Comparison of ENCODE assay signal across 8 cellular contexts in genomic region chr11:65279713-65280459, GRCh38. TPM values are rescaled to one million over a fixed set of nuclear protein-coding genes. Genes with fewer than 3 reads are reported as not detected.
DNase-seq lines count a peak whose midpoint lies in the region; ATAC-seq and TF ChIP-seq lines count a peak whose summit lies in the region.

No MANE protein-coding gene starts in this region.

- POLR2A ChIA-PET in MCF 10A (lab: Yijun Ruan, JAX) = interaction anchor here (1.2 to 9.7 kb wide), 3 partner anchors 18 to 199 kb away, joined by 3 to 143 read pairs (median 3); partner anchors contain the start of genes CDC42EP2 and POLA2

- peaks cover 18% of the 10 kb centered on the region for H3K4me1 Mint-ChIP-seq in MCF 10A (ENCODE audit: insufficient read depth, unreplicated experiment)
- H3K4me1 Mint-ChIP-seq in activated naive CD8-positive, alpha-beta T cell treated with anti-CD3 and anti-CD28 coated beads for 36 hours = peaks cover 18% of the 10 kb centered on the region
- peaks cover 21% of the 10 kb centered on the region for H3K4me1 Mint-ChIP-seq in stimulated activated naive CD8-positive, alpha-beta T cell treated with anti-CD3 and anti-CD28 coated beads, Interleukin-15, amount 100 ng/mL, for 72 hours

- H3K9me3 Mint-ChIP-seq in MCF 10A (ENCODE audit: unreplicated experiment) = no peaks in the 10 kb centered on the region
- H3K9me3 Mint-ChIP-seq in activated naive CD8-positive, alpha-beta T cell treated with anti-CD3 and anti-CD28 coated beads for 36 hours = no peaks in the 10 kb centered on the region
- no peaks in the 10 kb centered on the region for H3K9me3 Mint-ChIP-seq in stimulated activated naive CD8-positive, alpha-beta T cell treated with anti-CD3 and anti-CD28 coated beads, Interleukin-15, amount 100 ng/mL, for 72 hours

- no peaks in the 10 kb centered on the region for H3K4me1 ChIP-seq in breast epithelium
- peaks cover 0 to 19% (median 14%) of the 10 kb centered on the region in 4 donors for H3K4me1 ChIP-seq in liver (ENCODE audit: control insufficient read depth in 4 of 4, insufficient read depth in 4 of 4, low read length in 3 of 4)

- CTCF ChIA-PET in MCF 10A (lab: Yijun Ruan, JAX) = interaction anchor here (0.7 to 12.7 kb wide), 7 partner anchors 11 to 72 kb away, joined by 3 to 335 read pairs (median 4); partner anchors contain the start of genes CDC42EP2 and DPF2

- BruUV-seq in MCF 10A (replicated peaks; lab: Mats Ljungman, UMichigan) = no TSS peak

- no peak overlapping the region for H3K4me3 Mint-ChIP-seq in MCF 10A (ENCODE audit: unreplicated experiment)
- peak overlapping the region; percentile 35 for H3K4me3 Mint-ChIP-seq in activated naive CD8-positive, alpha-beta T cell treated with anti-CD3 and anti-CD28 coated beads for 36 hours
- no peak overlapping the region for H3K4me3 Mint-ChIP-seq in stimulated activated naive CD8-positive, alpha-beta T cell treated with anti-CD3 and anti-CD28 coated beads, Interleukin-15, amount 100 ng/mL, for 72 hours

- peak overlapping the region; percentile 77 for H3K27ac Mint-ChIP-seq in MCF 10A (ENCODE audit: low read depth, unreplicated experiment)
- H3K27ac Mint-ChIP-seq in activated naive CD8-positive, alpha-beta T cell treated with anti-CD3 and anti-CD28 coated beads for 36 hours = peak overlapping the region; percentile 80
- H3K27ac Mint-ChIP-seq in stimulated activated naive CD8-positive, alpha-beta T cell treated with anti-CD3 and anti-CD28 coated beads, Interleukin-15, amount 100 ng/mL, for 72 hours = peak overlapping the region; percentile 8 to 67

- H3K9ac ChIP-seq in liver (ENCODE audit: low read depth in 1 of 2, low read length in 2 of 2) = no peak overlapping the region

- TF ChIP-seq POLR2A in breast epithelium (IDR thresholded peaks at IDR 0.05) = no peak

- WGBS in liver = 72% methylated on average over 5 of the region's 5 CpGs

- no peaks in the 10 kb centered on the region for H3K27me3 ChIP-seq in breast epithelium
- no peaks in the 10 kb centered on the region for H3K27me3 ChIP-seq in liver (ENCODE audit: control insufficient read depth in 4 of 4, insufficient read depth in 4 of 4, low read length in 3 of 4)

- TF ChIP-seq RAD21 in liver (IDR thresholded peaks at IDR 0.05) = no peak

- H3K27me3 Mint-ChIP-seq in MCF 10A (ENCODE audit: insufficient read depth, unreplicated experiment) = no peaks in the 10 kb centered on the region
- H3K27me3 Mint-ChIP-seq in activated naive CD8-positive, alpha-beta T cell treated with anti-CD3 and anti-CD28 coated beads for 36 hours = no peaks in the 10 kb centered on the region
- no peaks in the 10 kb centered on the region for H3K27me3 Mint-ChIP-seq in stimulated activated naive CD8-positive, alpha-beta T cell treated with anti-CD3 and anti-CD28 coated beads, Interleukin-15, amount 100 ng/mL, for 72 hours

- TF ChIP-seq CTCF in MCF 10A (IDR thresholded peaks at IDR 0.05; ENCODE audit: unreplicated experiment) (no peak), breast epithelium (IDR thresholded peaks at IDR 0.05) (no peak), liver (IDR thresholded peaks at IDR 0.05; ENCODE audit: low read depth, low read length, missing input control) (no peak)

- peaks cover 4% of the 10 kb centered on the region for H3K36me3 ChIP-seq in breast epithelium
- H3K36me3 ChIP-seq in liver (ENCODE audit: control insufficient read depth in 4 of 4, insufficient read depth in 3 of 4, low read depth in 1 of 4, low read length in 3 of 4) = peaks cover 0 to 20% (median 12%) of the 10 kb centered on the region in 4 donors

- peaks cover 39% of the 10 kb centered on the region for H3K36me3 Mint-ChIP-seq in MCF 10A (ENCODE audit: insufficient read depth, unreplicated experiment)
- H3K36me3 Mint-ChIP-seq in activated naive CD8-positive, alpha-beta T cell treated with anti-CD3 and anti-CD28 coated beads for 36 hours = peaks cover 42% of the 10 kb centered on the region

- ATAC-seq in stimulated activated naive CD8-positive, alpha-beta T cell treated with anti-CD3 and anti-CD28 coated beads, Interleukin-15, amount 100 ng/mL, for 72 hours = peak; percentile 97

- H3K4me3 ChIP-seq in breast epithelium (no peak overlapping the region), liver (ENCODE audit: low read depth in 1 of 3, low read length in 3 of 3) (no peak overlapping the region)

- no peaks in the 10 kb centered on the region for H3K9me3 ChIP-seq in breast epithelium
- H3K9me3 ChIP-seq in liver (ENCODE audit: control insufficient read depth in 4 of 4, low read length in 3 of 4) = no peaks in the 10 kb centered on the region

- H3K27ac ChIP-seq in breast epithelium (peak overlapping the region in 1 of 2 donors; percentile 13), liver (ENCODE audit: low read depth in 1 of 2, low read length in 2 of 2) (peak overlapping the region; percentile 32 to 52)

- DNase-seq in MCF 10A (ENCODE audit: unreplicated experiment) (peak; percentile 90), breast epithelium (ENCODE audit: low spot score in 2 of 2) (no peak), LoVo (ENCODE audit: low spot score) (no peak), SIG-M5 treated with dmso at 0.1 percent for 504 hours (lab: John Stamatoyannopoulos, UW; ENCODE audit: unreplicated experiment) (no peak), NCI-H2196 (lab: John Stamatoyannopoulos, UW; ENCODE audit: unreplicated experiment) (no peak)
- DNase-seq in activated naive CD8-positive, alpha-beta T cell treated with anti-CD3 and anti-CD28 coated beads for 36 hours = peak; percentile 64
- peak; percentile 41 to 56 for DNase-seq in stimulated activated naive CD8-positive, alpha-beta T cell treated with anti-CD3 and anti-CD28 coated beads, Interleukin-15, amount 100 ng/mL, for 72 hours

- intact Hi-C loops in MCF 10A (cut with micrococcal nuclease) = loop anchor here (10.0 kb wide), 1 partner anchor 235 kb away; no protein-coding TSS in a partner anchor
- intact Hi-C loops in breast epithelium (cut with DNase I; ENCODE audit: low total_unique reads) = loop anchor here (5.0 kb wide), 1 partner anchor 37 kb away; no protein-coding TSS in a partner anchor

TF ChIP-seq in liver, 16 proteins besides CTCF, POLR2A, EP300 and RAD21:
- TF ChIP-seq HNF4G (IDR thresholded peaks at IDR 0.05) (no peak), EGR1 (IDR thresholded peaks at IDR 0.05; ENCODE audit: low read depth in 2 of 2) (peak in 1 of 2 donors; percentile 47)

RNA-seq across cellular contexts. Expression of gene POLA2, which starts 18.1 kb away (rescaled TPM):
- total RNA-seq in MCF 10A (2022) (8.8 and 10.3 TPM in 2 replicates), breast epithelium (10 to 100 TPM in 2 of 3 donors, 1 to 10 TPM in 1; 6.4 to 17.9 (median 13.8) TPM), liver (1 to 10 TPM; 4.9 to 6.1 TPM)
- 10 to 100 TPM; 73.8 to 74.5 TPM for total RNA-seq in activated naive CD8-positive, alpha-beta T cell treated with anti-CD3 and anti-CD28 coated beads for 36 hours
- 1 to 10 TPM; 1.5 TPM for polyA plus RNA-seq in liver

RNA-seq across cellular contexts. Expression of gene CDC42EP2, which starts 34.8 kb away (rescaled TPM):
- total RNA-seq in MCF 10A (2022) (24.5 and 35.0 TPM in 2 replicates), breast epithelium (10 to 100 TPM; 11.3 to 20.8 (median 13.4) TPM), liver (1 to 10 TPM; 1.9 to 3.4 TPM)
- total RNA-seq in activated naive CD8-positive, alpha-beta T cell treated with anti-CD3 and anti-CD28 coated beads for 36 hours = under 1 TPM; 0.18 to 0.54 TPM
- polyA plus RNA-seq in liver = 1 to 10 TPM; 1.8 to 2.0 TPM

RNA-seq across cellular contexts. Expression of gene DPF2, which starts 53.8 kb away (rescaled TPM):
- total RNA-seq in MCF 10A (2022) = 83.9 and 86.6 TPM in 2 replicates
- total RNA-seq in breast epithelium = 10 to 100 TPM; 30.7 to 44.8 (median 39.7) TPM
- 10 to 100 TPM; 50.5 to 54.9 TPM for total RNA-seq in activated naive CD8-positive, alpha-beta T cell treated with anti-CD3 and anti-CD28 coated beads for 36 hours
- total RNA-seq in liver = 10 to 100 TPM; 12.8 to 14.8 TPM
- polyA plus RNA-seq in liver = 10 to 100 TPM in 1 of 2 donors, 1 to 10 TPM in 1; 9.2 to 10.0 TPM

Comparison
In these comparisons a context has a peak if more than half of its experiments do, and no peak if none do; other contexts are left out.
1. DNase-seq: peak in MCF 10A (single experiment), activated naive CD8-positive, alpha-beta T cell treated with anti-CD3 and anti-CD28 coated beads for 36 hours (single experiment) and stimulated activated naive CD8-positive, alpha-beta T cell treated with anti-CD3 and anti-CD28 coated beads, Interleukin-15, amount 100 ng/mL, for 72 hours (2 of 2); none in breast epithelium (0 of 2), LoVo (single experiment), SIG-M5 treated with dmso at 0.1 percent for 504 hours (single experiment) and NCI-H2196 (single experiment).
2. Peak in every context shown above with its lines, with median percentiles within 50 percentile points of each other: H3K27ac Mint-ChIP-seq.